Comparison of ENCODE assay signal across 9 cellular contexts in genomic region chr5:142866563-142867275, GRCh38.
DNase-seq lines count a peak whose midpoint lies in the region; ATAC-seq and TF ChIP-seq lines count a peak whose summit lies in the region.
"Had no signal": no experiment of that assay in that cellular context is flagged by ENCODE, and none has a peak within 500 bp of the region (broad histone marks: within the 10 kb centered on the region; RNA-seq: fewer than 3 reads in every experiment).

No MANE protein-coding gene starts in this region.

- H2BK12ac ChIP-seq in neuronal stem cell (ENCODE audit: low read length): no peak overlapping the region

- H3K18ac ChIP-seq in neuronal stem cell (ENCODE audit: low read length): no peak overlapping the region

- H3K9me3 ChIP-seq in neuronal stem cell (replicated peaks in 1 of 2; ENCODE audit: control insufficient read depth in 2 of 2, insufficient read depth in 1 of 2, low read depth in 1 of 2, low read length in 2 of 2): no peaks in the 10 kb centered on the region

- no peak overlapping the region for H3K9ac ChIP-seq in neuronal stem cell (ENCODE audit: low read depth, low read length, poor library complexity)

- no peak overlapping the region for H4K91ac ChIP-seq in neuronal stem cell (ENCODE audit: low read depth, low read length, poor library complexity)

- H2BK15ac ChIP-seq in neuronal stem cell (ENCODE audit: low read length): no peak overlapping the region

- peak overlapping the region; percentile 42 for H2AFZ ChIP-seq in neuronal stem cell (ENCODE audit: low read length)

- H3K36me3 ChIP-seq in BJ (ENCODE audit: control insufficient read depth, insufficient read depth, low read length): no peaks in the 10 kb centered on the region
- H3K36me3 ChIP-seq in neuronal stem cell (replicated peaks in 1 of 2; ENCODE audit: control insufficient read depth in 2 of 2, insufficient read depth in 2 of 2, low read length in 2 of 2): no peaks in the 10 kb centered on the region

- ATAC-seq in GM18511 (IDR thresholded peaks at IDR 0.05; ENCODE audit: unreplicated experiment): peak; percentile 78
- ATAC-seq in HG03060 (IDR thresholded peaks at IDR 0.05; ENCODE audit: low read depth, unreplicated experiment): peak; percentile 45
- ATAC-seq in activated CD8-positive, alpha-beta memory T cell treated with anti-CD3 and anti-CD28 coated beads, Interleukin-2, amount 10 ng/mL, durations not matched to agents 7 days and 5 days: peak; percentile 89

- POLR2A ChIA-PET in BJ (lab: Charles Lee): no interaction called here

- H4K8ac ChIP-seq in neuronal stem cell (ENCODE audit: low read depth, low read length): no peak overlapping the region

- no peak overlapping the region for H3K4me3 Mint-ChIP-seq in activated CD8-positive, alpha-beta memory T cell treated with anti-CD3 and anti-CD28 coated beads, Interleukin-2, amount 10 ng/mL, durations not matched to agents 7 days and 5 days
- H3K4me3 Mint-ChIP-seq: T-helper 1 cell treated with Interleukin-12 subunit alpha and Interleukin-12 subunit beta and Interleukin-4 antibody, amounts not matched to agents 30 μg/mL and 1 μg/mL, for 36 hours had no signal

- H3K4me2 ChIP-seq in neuronal stem cell (ENCODE audit: insufficient read depth, low read length, poor library complexity, severe bottlenecking): no peak overlapping the region

- H2BK120ac ChIP-seq in neuronal stem cell (ENCODE audit: low read depth, low read length): no peak overlapping the region

- no peak overlapping the region for H3K4ac ChIP-seq in neuronal stem cell (ENCODE audit: low read length)

- H3K27ac ChIP-seq in neuronal stem cell (replicated peaks; ENCODE audit: low read length): no peak overlapping the region

- H3K27me3 ChIP-seq in BJ (ENCODE audit: control insufficient read depth, insufficient read depth, low read length) (peaks cover 10% of the 10 kb centered on the region), neuronal stem cell (ENCODE audit: control insufficient read depth in 3 of 3, insufficient read depth in 3 of 3, low read depth in 1 of 3, low read length in 3 of 3) (no peaks in the 10 kb centered on the region)

- peaks cover 2 to 9% of the 10 kb centered on the region in 2 donors for H3K4me1 ChIP-seq in neuronal stem cell (ENCODE audit: control insufficient read depth in 2 of 2, insufficient read depth in 1 of 2, low read depth in 1 of 2, low read length in 2 of 2)

- no peak overlapping the region for H3K27ac Mint-ChIP-seq in activated CD8-positive, alpha-beta memory T cell treated with anti-CD3 and anti-CD28 coated beads, Interleukin-2, amount 10 ng/mL, durations not matched to agents 7 days and 5 days
- H3K27ac Mint-ChIP-seq: T-helper 1 cell treated with Interleukin-12 subunit alpha and Interleukin-12 subunit beta and Interleukin-4 antibody, amounts not matched to agents 30 μg/mL and 1 μg/mL, for 36 hours had no signal

- H3K4me3 ChIP-seq in BJ (ENCODE audit: low read depth, low read length): no peak overlapping the region
- H3K4me3 ChIP-seq in neuronal stem cell (ENCODE audit: low read length in 2 of 2): no peak overlapping the region

- H3K9me3 Mint-ChIP-seq in activated CD8-positive, alpha-beta memory T cell treated with anti-CD3 and anti-CD28 coated beads, Interleukin-2, amount 10 ng/mL, durations not matched to agents 7 days and 5 days (ENCODE audit: low read depth): no peaks in the 10 kb centered on the region
- H3K9me3 Mint-ChIP-seq: T-helper 1 cell treated with Interleukin-12 subunit alpha and Interleukin-12 subunit beta and Interleukin-4 antibody, amounts not matched to agents 30 μg/mL and 1 μg/mL, for 36 hours had no signal

- TF ChIP-seq CTCF in BJ (IDR thresholded peaks at IDR 0.05; ENCODE audit: insufficient read depth, low read depth, low read length): peak; percentile 68

- CTCF ChIA-PET in BJ (lab: Yijun Ruan, JAX): interaction anchor here (0.6 to 26.4 kb wide), 19 partner anchors 8 to 1327 kb away, joined by 3 to 1105 read pairs (median 4); partner anchors contain the start of gene ARHGAP26
- CTCF ChIA-PET in activated CD8-positive, alpha-beta memory T cell treated with anti-CD3 and anti-CD28 coated beads, Interleukin-2, amount 10 ng/mL, durations not matched to agents 7 days and 5 days (lab: Charles Lee): interaction anchor here (0.6 to 6.2 kb wide), 30 partner anchors 9 to 847 kb away, joined by 3 to 97 read pairs (median 4); partner anchors contain the start of gene ARHGAP26

- WGBS in neuronal stem cell (ENCODE audit: extremely low coverage in 2 of 2, insufficient read length in 2 of 2, insufficient replicate concordance in 1 of 2), 2 donors: no CpG with 5 or more reads among the region's 10 CpGs

- H3K36me3 Mint-ChIP-seq in activated CD8-positive, alpha-beta memory T cell treated with anti-CD3 and anti-CD28 coated beads, Interleukin-2, amount 10 ng/mL, durations not matched to agents 7 days and 5 days: no peaks in the 10 kb centered on the region

- DNase-seq in BJ (ENCODE audit: low read depth): no peak
- DNase-seq in NCI-H460 (ENCODE audit: extremely low read depth, low read depth): peak; percentile 54
- peak; percentile 60 for DNase-seq in activated CD8-positive, alpha-beta memory T cell treated with anti-CD3 and anti-CD28 coated beads, Interleukin-2, amount 10 ng/mL, durations not matched to agents 7 days and 5 days
- DNase-seq in fibroblast of gingiva (ENCODE audit: low read depth): peak; percentile 44
- DNase-seq in neuronal stem cell (ENCODE audit: low spot score): peak; percentile 42
- no peak for DNase-seq in NCI-H446 treated with DMSO at 0.1 percent for 48 hours (lab: John Stamatoyannopoulos, UW)

- no peaks in the 10 kb centered on the region for H3K79me1 ChIP-seq in neuronal stem cell (ENCODE audit: low read depth, low read length)

- no peak overlapping the region for H2AK5ac ChIP-seq in neuronal stem cell (ENCODE audit: low read depth, low read length)

- no peak overlapping the region for H3K23ac ChIP-seq in neuronal stem cell (ENCODE audit: low read depth, low read length, poor library complexity)

- H3K27me3 Mint-ChIP-seq in activated CD8-positive, alpha-beta memory T cell treated with anti-CD3 and anti-CD28 coated beads, Interleukin-2, amount 10 ng/mL, durations not matched to agents 7 days and 5 days: no peaks in the 10 kb centered on the region

- H3K4me1 Mint-ChIP-seq in activated CD8-positive, alpha-beta memory T cell treated with anti-CD3 and anti-CD28 coated beads, Interleukin-2, amount 10 ng/mL, durations not matched to agents 7 days and 5 days: peaks cover 27% of the 10 kb centered on the region

- H2BK5ac ChIP-seq in neuronal stem cell (ENCODE audit: low read length): no peak overlapping the region

- no peak overlapping the region for H3K14ac ChIP-seq in neuronal stem cell (ENCODE audit: low read length)

Comparison
In these comparisons a context has a peak if more than half of its experiments do, and no peak if none do; other contexts are left out.
1. DNase-seq: peak in NCI-H460 (single experiment), activated CD8-positive, alpha-beta memory T cell treated with anti-CD3 and anti-CD28 coated beads, Interleukin-2, amount 10 ng/mL, durations not matched to agents 7 days and 5 days (single experiment), fibroblast of gingiva (single experiment) and neuronal stem cell (single experiment); none in BJ (single experiment) and NCI-H446 treated with DMSO at 0.1 percent for 48 hours (single experiment).
2. Peak in every context shown above with its lines, with median percentiles within 50 percentile points of each other: ATAC-seq.